In genomic region chr6:143410859-143411270, GRCh38 we compare ENCODE assay signal across 15 cellular contexts. TPM values are rescaled to one million over a fixed set of nuclear protein-coding genes. Genes with fewer than 3 reads are reported as not detected.
DNase-seq lines count a peak whose midpoint lies in the region; ATAC-seq, FAIRE-seq and TF ChIP-seq lines count a peak whose summit lies in the region.
"Had no signal": no experiment of that assay in that cellular context is flagged by ENCODE, and none has a peak within 500 bp of the region (broad histone marks: within the 10 kb centered on the region; RNA-seq: fewer than 3 reads in every experiment).

No MANE protein-coding gene starts in this region.

- FAIRE-seq in H54 (lab: Jason Lieb, UNC) = peak; percentile 41
- FAIRE-seq: GM12891 had no signal

- H3K4me3 ChIP-seq in foreskin fibroblast (ENCODE audit: low read depth in 1 of 2, low read length in 2 of 2) = no peak overlapping the region
- no peak overlapping the region for H3K4me3 ChIP-seq in naive thymus-derived CD4-positive, alpha-beta T cell (ENCODE audit: low read length)

- intact Hi-C loops in naive thymus-derived CD4-positive, alpha-beta T cell (cut with micrococcal nuclease) = no loop called here

- POLR2A ChIA-PET in WTC11 (lab: Charles Lee) = no interaction called here
- POLR2A ChIA-PET in naive thymus-derived CD4-positive, alpha-beta T cell (lab: Charles Lee) = no interaction called here

- DNase-seq in H54 (ENCODE audit: insufficient read length, low spot score) (no peak), WTC11 (ENCODE audit: low spot score) (no peak), foreskin fibroblast (peak; percentile 38 to 67), smooth muscle cell of the brain vasculature (ENCODE audit: low read depth, low spot score) (peak; percentile 37), KG1 (lab: John Stamatoyannopoulos, UW) (no peak)
- DNase-seq in naive thymus-derived CD4-positive, alpha-beta T cell = no peak
- DNase-seq: activated CD4-positive, alpha-beta memory T cell treated with anti-CD3 and anti-CD28 coated beads for 36 hours; NCI-H1092; NCI-H446; stimulated activated CD4-positive, alpha-beta T cell treated with anti-CD3 and anti-CD28 coated beads, Interleukin-15, amount 100 ng/mL, for 24 hours had no signal

- H3K4me3 Mint-ChIP-seq in WTC11 = no peak overlapping the region
- H3K4me3 Mint-ChIP-seq in naive thymus-derived CD4-positive, alpha-beta T cell = no peak overlapping the region
- H3K4me3 Mint-ChIP-seq: activated CD4-positive, alpha-beta memory T cell treated with anti-CD3 and anti-CD28 coated beads for 36 hours; mesothelial cell of epicardium had no signal

- ATAC-seq in WTC11 = no peak
- ATAC-seq in HG02884 (IDR thresholded peaks at IDR 0.05; ENCODE audit: unreplicated experiment) = no peak
- ATAC-seq in HG03025 (IDR thresholded peaks at IDR 0.05; ENCODE audit: low FRiP score, unreplicated experiment) = no peak
- no peak for ATAC-seq in naive thymus-derived CD4-positive, alpha-beta T cell

- TF ChIP-seq CTCF in WTC11 (IDR thresholded peaks at IDR 0.05) = no peak
- no peak for TF ChIP-seq CTCF in foreskin fibroblast (IDR thresholded peaks at IDR 0.05; ENCODE audit: low read depth, low read length)

- no peaks in the 10 kb centered on the region for H3K27me3 ChIP-seq in naive thymus-derived CD4-positive, alpha-beta T cell (ENCODE audit: control insufficient read depth in 2 of 2, insufficient read depth in 2 of 2, low read length in 2 of 2)

- H3K27ac Mint-ChIP-seq in WTC11 = no peak overlapping the region
- H3K27ac Mint-ChIP-seq in naive thymus-derived CD4-positive, alpha-beta T cell = no peak overlapping the region
- H3K27ac Mint-ChIP-seq: activated CD4-positive, alpha-beta memory T cell treated with anti-CD3 and anti-CD28 coated beads for 36 hours; mesothelial cell of epicardium had no signal

- H3K9me3 Mint-ChIP-seq in WTC11 = peaks cover 9% of the 10 kb centered on the region
- peaks cover 0 to 10% (median 0%) of the 10 kb centered on the region in 11 donors for H3K9me3 Mint-ChIP-seq in naive thymus-derived CD4-positive, alpha-beta T cell
- H3K9me3 Mint-ChIP-seq: activated CD4-positive, alpha-beta memory T cell treated with anti-CD3 and anti-CD28 coated beads for 36 hours had no signal

- no peak overlapping the region for H3K27ac ChIP-seq in naive thymus-derived CD4-positive, alpha-beta T cell (ENCODE audit: low read depth, low read length)
- H3K27ac ChIP-seq: HL-60 had no signal

- no peak for TF ChIP-seq POLR2A in H54 (IDR thresholded peaks at IDR 0.05; ENCODE audit: low read depth, low read length)

- CTCF ChIA-PET in WTC11 (lab: Charles Lee) = interaction anchor here (1.1 kb wide), 1 partner anchor 74 kb away, joined by 3 read pairs; no protein-coding TSS in a partner anchor
- CTCF ChIA-PET in naive thymus-derived CD4-positive, alpha-beta T cell (lab: Charles Lee) = interaction anchor here (1.0 kb wide), 1 partner anchor 16 kb away, joined by 8 read pairs; no protein-coding TSS in a partner anchor

- no peaks in the 10 kb centered on the region for H3K4me1 ChIP-seq in naive thymus-derived CD4-positive, alpha-beta T cell (ENCODE audit: control insufficient read depth in 2 of 2, insufficient read depth in 2 of 2, low read length in 2 of 2)

- peaks cover 5% of the 10 kb centered on the region; the same call in 1 of the 2 replicates for H3K4me1 Mint-ChIP-seq in WTC11
- no peaks in the 10 kb centered on the region for H3K4me1 Mint-ChIP-seq in naive thymus-derived CD4-positive, alpha-beta T cell

- no peaks in the 10 kb centered on the region for H3K9me3 ChIP-seq in naive thymus-derived CD4-positive, alpha-beta T cell (ENCODE audit: control insufficient read depth in 2 of 3, low read length in 3 of 3)

- no peaks in the 10 kb centered on the region for H3K36me3 Mint-ChIP-seq in WTC11
- peaks cover 0 to 3% (median 1%) of the 10 kb centered on the region in 5 donors for H3K36me3 Mint-ChIP-seq in naive thymus-derived CD4-positive, alpha-beta T cell
- H3K36me3 Mint-ChIP-seq: activated CD4-positive, alpha-beta memory T cell treated with anti-CD3 and anti-CD28 coated beads for 36 hours; mesothelial cell of epicardium had no signal

- H3K27me3 Mint-ChIP-seq in WTC11 (ENCODE audit: low read depth) = no peaks in the 10 kb centered on the region
- peaks cover 0 to 6% (median 4%) of the 10 kb centered on the region in 5 donors for H3K27me3 Mint-ChIP-seq in naive thymus-derived CD4-positive, alpha-beta T cell

- no peaks in the 10 kb centered on the region for H3K36me3 ChIP-seq in naive thymus-derived CD4-positive, alpha-beta T cell (ENCODE audit: control insufficient read depth in 2 of 3, insufficient read depth in 3 of 3, low read length in 3 of 3)

TF ChIP-seq in WTC11, 78 proteins besides CTCF, POLR2A, EP300 and RAD21:
- TF ChIP-seq NFE2L1 (CRISPR knock-in tag; IDR thresholded peaks at IDR 0.05) (no peak), GABPB1 (CRISPR knock-in tag; IDR thresholded peaks at IDR 0.05) (peak; percentile 23; the same call in 1 of the 2 replicates)
TF ChIP-seq in WTC11: peak in this region for 1.

RNA-seq across cellular contexts. Expression of gene ADAT2, which starts 39.6 kb away (rescaled TPM):
- total RNA-seq in WTC11 (2021) = 12.6 to 13.3 TPM (median 12.7 TPM) in 3 replicates
- 10 to 100 TPM; 18.4 to 25.8 (median 20.8) TPM for total RNA-seq in naive thymus-derived CD4-positive, alpha-beta T cell
- 1 to 10 TPM; 1.2 to 2.7 TPM for polyA plus RNA-seq in naive thymus-derived CD4-positive, alpha-beta T cell

RNA-seq across cellular contexts. Expression of gene PEX3, which starts 39.7 kb away (rescaled TPM):
- total RNA-seq in WTC11 (2021) = 13.5 to 15.7 TPM (median 15.4 TPM) in 3 replicates
- 10 to 100 TPM; 10.9 to 28.8 (median 19.1) TPM for total RNA-seq in naive thymus-derived CD4-positive, alpha-beta T cell
- polyA plus RNA-seq in naive thymus-derived CD4-positive, alpha-beta T cell = 10 to 100 TPM; 25.4 to 27.3 TPM

Comparison
In these comparisons a context has a peak if more than half of its experiments do, and no peak if none do; other contexts are left out.
1. DNase-seq: peak in foreskin fibroblast (2 of 2) and smooth muscle cell of the brain vasculature (single experiment); none in H54 (single experiment), WTC11 (single experiment), naive thymus-derived CD4-positive, alpha-beta T cell (0 of 9) and KG1 (single experiment).